ENCODE assay signal across 17 cellular contexts in genomic region chr6:27834384-27834783, GRCh38.
DNase-seq lines count a peak whose midpoint lies in the region; ATAC-seq and TF ChIP-seq lines count a peak whose summit lies in the region.
"Had no signal": no experiment of that assay in that cellular context is flagged by ENCODE, and none has a peak within 500 bp of the region (broad histone marks: within the 10 kb centered on the region; RNA-seq: fewer than 3 reads in every experiment).

No MANE protein-coding gene starts in this region.

- CTCF ChIA-PET in HCT116 (lab: Charles Lee) (interaction anchor here (1.0 to 1.1 kb wide), 2 partner anchors 10 to 61 kb away, joined by 3 read pairs; no protein-coding TSS in a partner anchor), activated B cell treated with CpG ODN at 0.5 μM for 24 hours (lab: Charles Lee) (interaction anchor here (1.1 to 2.1 kb wide), 2 partner anchors 38 to 55 kb away, joined by 3 to 4 read pairs; a partner anchor contains a TSS)

- intact Hi-C loops in HCT116 (cut with micrococcal nuclease) (no loop called here), activated B cell treated with CpG ODN at 0.5 μM for 24 hours (cut with micrococcal nuclease) (loop anchor here (10.0 kb wide), 2 partner anchors 1590 to 1810 kb away; a partner anchor contains a TSS)

- peak overlapping the region; percentile 98; the same call in 1 of the 2 replicates for H3K27ac ChIP-seq in HCT116 (ENCODE audit: low read depth, low read length)
- H3K27ac ChIP-seq: foreskin keratinocyte had no signal

- no TSS peak for BruUV-seq in HCT116 (replicated peaks; lab: Mats Ljungman, UMichigan)

- no peak overlapping the region for H2AFZ ChIP-seq in HCT116 (ENCODE audit: low read depth, low read length, poor library complexity, severe bottlenecking)

- RAD21 ChIA-PET in HCT116 (lab: Charles Lee; ENCODE audit: low non-redundant PET in 1 of 2, low total read pairs in 2 of 2, uncharacterized antibody in 2 of 2, unreplicated experiment in 2 of 2), result no interaction called here

- H4K20me1 ChIP-seq in HCT116 (ENCODE audit: insufficient read depth), result no peaks in the 10 kb centered on the region

- no peak for TF ChIP-seq CTCF in HCT116 (IDR thresholded peaks at IDR 0.05 in 2 of 3, conservative IDR thresholded peaks at IDR 0.05 in 1 of 3; ENCODE audit: borderline replicate concordance in 1 of 3, insufficient read depth in 1 of 3, low read depth in 2 of 3, low read length in 2 of 3)
- TF ChIP-seq CTCF in activated B cell treated with CpG ODN at 0.5 μM for 24 hours (IDR thresholded peaks at IDR 0.05), result no peak
- TF ChIP-seq CTCF in HFFc6 (IDR thresholded peaks at IDR 0.05), result no peak

- H3K36me3 Mint-ChIP-seq in activated B cell treated with CpG ODN at 0.5 μM for 24 hours (ENCODE audit: low read depth), result peaks cover 25% of the 10 kb centered on the region
- H3K36me3 Mint-ChIP-seq in HFFc6 (ENCODE audit: low read depth), result no peaks in the 10 kb centered on the region; the same call in 1 of the 2 replicates

- H3K27me3 Mint-ChIP-seq in activated B cell treated with CpG ODN at 0.5 μM for 24 hours, result no peaks in the 10 kb centered on the region
- H3K27me3 Mint-ChIP-seq in HFFc6 (ENCODE audit: insufficient read depth), result peaks cover 2% of the 10 kb centered on the region; the same call in 1 of the 2 replicates
- H3K27me3 Mint-ChIP-seq: memory B cell had no signal

- H3K4me1 ChIP-seq in HCT116 (ENCODE audit: control insufficient read depth in 1 of 2, insufficient read depth in 2 of 2, low read length in 2 of 2), result peaks cover 24 to 52% of the 10 kb centered on the region in 2 experiments; a peak in 3 of 4 replicates

- no peaks in the 10 kb centered on the region for H3K9me3 Mint-ChIP-seq in activated B cell treated with CpG ODN at 0.5 μM for 24 hours
- no peaks in the 10 kb centered on the region for H3K9me3 Mint-ChIP-seq in HFFc6

- POLR2A ChIA-PET in HCT116 (lab: Charles Lee), result interaction anchor here (1.4 to 11.9 kb wide), 5 partner anchors 10 to 61 kb away, joined by 3 to 422 read pairs (median 221); a partner anchor contains a TSS
- POLR2A ChIA-PET in activated B cell treated with CpG ODN at 0.5 μM for 24 hours (lab: Charles Lee), result interaction anchor here (0.5 to 11.7 kb wide), 10 partner anchors 13 to 1677 kb away, joined by 3 to 1167 read pairs (median 31); a partner anchor contains a TSS

- ATAC-seq in HCT116, result no peak
- no peak for ATAC-seq in activated B cell treated with CpG ODN at 0.5 μM for 24 hours (ENCODE audit: low read depth)
- ATAC-seq: foreskin keratinocyte had no signal

- H3K9ac ChIP-seq in HCT116 (ENCODE audit: low read length), result no peak overlapping the region

- TF ChIP-seq POLR2A in HCT116 (IDR thresholded peaks at IDR 0.05; ENCODE audit: borderline replicate concordance, extremely low read depth, insufficient read depth, insufficient read length), result no peak

- H3K27ac Mint-ChIP-seq in activated B cell treated with CpG ODN at 0.5 μM for 24 hours (peak overlapping the region; percentile 19), HFFc6 (no peak overlapping the region; the same call in 1 of the 2 replicates)

- no peaks in the 10 kb centered on the region; the same call in 1 of the 2 replicates for H3K79me2 ChIP-seq in HCT116 (ENCODE audit: insufficient read depth, low read length)

- H3K27me3 ChIP-seq in HCT116 (ENCODE audit: insufficient read depth, low read length), result no peaks in the 10 kb centered on the region
- H3K27me3 ChIP-seq: foreskin keratinocyte had no signal

- peak; percentile 42 for DNase-seq in NCI-H82 (lab: John Stamatoyannopoulos, UW)
- DNase-seq in NCI-H82 treated with DMSO at 0.1 percent for 48 hours (lab: John Stamatoyannopoulos, UW; ENCODE audit: unreplicated experiment), result no peak
- no peak for DNase-seq in HCT116 (ENCODE audit: low read depth, low spot score)
- DNase-seq in activated B cell treated with CpG ODN at 0.5 μM for 24 hours, result no peak
- DNase-seq in iris pigment epithelial cell (ENCODE audit: low read depth), result peak; percentile 21
- DNase-seq in CD1c-positive myeloid dendritic cell (ENCODE audit: extremely low spot score), result no peak
- DNase-seq in stimulated activated naive CD4-positive, alpha-beta T cell (lab: John Stamatoyannopoulos, UW), result no peak
- DNase-seq in HFFc6, result no peak
- DNase-seq: activated T-cell treated with anti-CD3 and anti-CD28 coated beads, Interleukin-2, amount 50 U/mL, for 48 hours; effector CD8-positive, alpha-beta T cell; foreskin keratinocyte; NCI-H1436 treated with DMSO at 0.1 percent for 48 hours; NCI-H510A treated with DMSO at 0.1 percent for 48 hours; occipital lobe; SHP77 had no signal

- TF ChIP-seq RAD21 in HCT116 (IDR thresholded peaks at IDR 0.05; ENCODE audit: low read depth), result no peak

- no peak overlapping the region for H3K4me3 Mint-ChIP-seq in activated B cell treated with CpG ODN at 0.5 μM for 24 hours
- H3K4me3 Mint-ChIP-seq in HFFc6, result no peak overlapping the region
- H3K4me3 Mint-ChIP-seq: memory B cell had no signal

- H3K4me1 Mint-ChIP-seq in activated B cell treated with CpG ODN at 0.5 μM for 24 hours (peaks cover 31% of the 10 kb centered on the region), HFFc6 (ENCODE audit: low read depth) (peaks cover 29% of the 10 kb centered on the region)

- no peak overlapping the region for H3K4me2 ChIP-seq in HCT116 (ENCODE audit: low read length)

- H3K36me3 ChIP-seq in HCT116 (ENCODE audit: control insufficient read depth in 1 of 2, insufficient read depth in 2 of 2, low read length in 2 of 2), result no peaks in the 10 kb centered on the region

- no peaks in the 10 kb centered on the region for H3K9me2 ChIP-seq in HCT116 (ENCODE audit: insufficient read depth)

- H3K9me3 ChIP-seq in HCT116 (ENCODE audit: control insufficient read depth in 1 of 2, insufficient read depth in 1 of 2, low read depth in 1 of 2, low read length in 2 of 2), result no peaks in the 10 kb centered on the region

- H3K4me3 ChIP-seq in HCT116 (replicated peaks in 1 of 2; ENCODE audit: low read depth in 1 of 2, low read length in 2 of 2), result no peak overlapping the region
- H3K4me3 ChIP-seq: skin epidermis had no signal

TF ChIP-seq in HCT116, 20 proteins besides CTCF, POLR2A, EP300 and RAD21:
- no peak for TF ChIP-seq CEBPB (IDR thresholded peaks at IDR 0.05; ENCODE audit: low read depth)
- TF ChIP-seq, protein P1, sequence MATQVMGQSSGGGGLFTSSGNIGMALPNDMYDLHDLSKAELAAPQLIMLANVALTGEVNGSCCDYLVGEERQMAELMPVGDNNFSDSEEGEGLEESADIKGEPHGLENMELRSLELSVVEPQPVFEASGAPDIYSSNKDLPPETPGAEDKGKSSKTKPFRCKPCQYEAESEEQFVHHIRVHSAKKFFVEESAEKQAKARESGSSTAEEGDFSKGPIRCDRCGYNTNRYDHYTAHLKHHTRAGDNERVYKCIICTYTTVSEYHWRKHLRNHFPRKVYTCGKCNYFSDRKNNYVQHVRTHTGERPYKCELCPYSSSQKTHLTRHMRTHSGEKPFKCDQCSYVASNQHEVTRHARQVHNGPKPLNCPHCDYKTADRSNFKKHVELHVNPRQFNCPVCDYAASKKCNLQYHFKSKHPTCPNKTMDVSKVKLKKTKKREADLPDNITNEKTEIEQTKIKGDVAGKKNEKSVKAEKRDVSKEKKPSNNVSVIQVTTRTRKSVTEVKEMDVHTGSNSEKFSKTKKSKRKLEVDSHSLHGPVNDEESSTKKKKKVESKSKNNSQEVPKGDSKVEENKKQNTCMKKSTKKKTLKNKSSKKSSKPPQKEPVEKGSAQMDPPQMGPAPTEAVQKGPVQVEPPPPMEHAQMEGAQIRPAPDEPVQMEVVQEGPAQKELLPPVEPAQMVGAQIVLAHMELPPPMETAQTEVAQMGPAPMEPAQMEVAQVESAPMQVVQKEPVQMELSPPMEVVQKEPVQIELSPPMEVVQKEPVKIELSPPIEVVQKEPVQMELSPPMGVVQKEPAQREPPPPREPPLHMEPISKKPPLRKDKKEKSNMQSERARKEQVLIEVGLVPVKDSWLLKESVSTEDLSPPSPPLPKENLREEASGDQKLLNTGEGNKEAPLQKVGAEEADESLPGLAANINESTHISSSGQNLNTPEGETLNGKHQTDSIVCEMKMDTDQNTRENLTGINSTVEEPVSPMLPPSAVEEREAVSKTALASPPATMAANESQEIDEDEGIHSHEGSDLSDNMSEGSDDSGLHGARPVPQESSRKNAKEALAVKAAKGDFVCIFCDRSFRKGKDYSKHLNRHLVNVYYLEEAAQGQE (IDR thresholded peaks at IDR 0.05; ENCODE audit: low read depth), result no peak

Comparison
In these comparisons a context has a peak if more than half of its experiments do, and no peak if none do; other contexts are left out.
1. DNase-seq: peak in NCI-H82 (single experiment) and iris pigment epithelial cell (single experiment); none in NCI-H82 treated with DMSO at 0.1 percent for 48 hours (single experiment), HCT116 (single experiment), activated B cell treated with CpG ODN at 0.5 μM for 24 hours (single experiment), CD1c-positive myeloid dendritic cell (single experiment), stimulated activated naive CD4-positive, alpha-beta T cell (0 of 6) and HFFc6 (single experiment).